Comparison of ENCODE assay signal across 8 cellular contexts in genomic region chr12:72271401-72271740, GRCh38. TPM values are rescaled to one million over a fixed set of nuclear protein-coding genes. Genes with fewer than 3 reads are reported as not detected.
DNase-seq lines count a peak whose midpoint lies in the region; ATAC-seq, FAIRE-seq and TF ChIP-seq lines count a peak whose summit lies in the region.

No MANE protein-coding gene starts in this region.

- DNase-seq in AG04450 (ENCODE audit: low read depth, low spot score) = no peak
- peak; percentile 54 for DNase-seq in MG63
- no peak for DNase-seq in MCF 10A (ENCODE audit: unreplicated experiment)
- peak; percentile 93 for DNase-seq in islet precursor cell
- no peak for DNase-seq in thoracic aorta (ENCODE audit: low spot score)
- no peak for DNase-seq in activated CD4-positive, alpha-beta T cell treated with anti-CD3 and anti-CD28 coated beads for 4 hours
- DNase-seq in GM12891 (ENCODE audit: insufficient read length, low spot score) = no peak

- TF ChIP-seq CTCF in AG04450 (IDR thresholded peaks at IDR 0.05; ENCODE audit: low read depth, low read length) (peak; percentile 24), MCF 10A (IDR thresholded peaks at IDR 0.05; ENCODE audit: unreplicated experiment) (no peak), thoracic aorta (IDR thresholded peaks at IDR 0.05) (no peak)

- BruUV-seq in MCF 10A (replicated peaks; lab: Mats Ljungman, UMichigan) = no TSS peak

- intact Hi-C loops in MCF 10A (cut with micrococcal nuclease) = no loop called here

- ATAC-seq in thoracic aorta (ENCODE audit: insufficient number of reproducible peaks, low FRiP score, low read depth) (no peak), GM21515 (IDR thresholded peaks at IDR 0.05; ENCODE audit: unreplicated experiment) (no peak)

- POLR2A ChIA-PET in AG04450 (lab: Yijun Ruan, JAX) (interaction anchor here (0.6 to 2.0 kb wide), 5 partner anchors 18 to 87 kb away, joined by 4 to 11 read pairs (median 4); no protein-coding TSS in a partner anchor), MCF 10A (lab: Yijun Ruan, JAX) (interaction anchor here (0.6 kb wide), 1 partner anchor 1519 kb away, joined by 3 read pairs; no protein-coding TSS in a partner anchor)

- TF ChIP-seq POLR2A in GM12891 (IDR thresholded peaks at IDR 0.05; ENCODE audit: low read depth, low read length) = no peak

- H3K36me3 Mint-ChIP-seq in MCF 10A (ENCODE audit: insufficient read depth, unreplicated experiment) = no peaks in the 10 kb centered on the region

- FAIRE-seq in GM12891 (lab: Jason Lieb, UNC) = no peak

- H3K9me3 ChIP-seq in AG04450 (ENCODE audit: control insufficient read depth, insufficient read depth, low read length) (no peaks in the 10 kb centered on the region), MG63 (no peaks in the 10 kb centered on the region), thoracic aorta (no peaks in the 10 kb centered on the region)

- no peaks in the 10 kb centered on the region for H3K4me1 Mint-ChIP-seq in MCF 10A (ENCODE audit: insufficient read depth, unreplicated experiment)

- H3K36me3 ChIP-seq in MG63 = no peaks in the 10 kb centered on the region
- H3K36me3 ChIP-seq in thoracic aorta = no peaks in the 10 kb centered on the region

- H3K27ac ChIP-seq in AG04450 (ENCODE audit: low read depth, low read length) = peak overlapping the region; percentile 71
- H3K27ac ChIP-seq in thoracic aorta = peak overlapping the region; percentile 76 to 83

- H3K9me3 Mint-ChIP-seq in MCF 10A (ENCODE audit: unreplicated experiment) = no peaks in the 10 kb centered on the region

- H3K4me3 ChIP-seq in AG04450 (ENCODE audit: low read depth, low read length) = peak overlapping the region; percentile 94
- peak overlapping the region; percentile 68 for H3K4me3 ChIP-seq in MG63
- H3K4me3 ChIP-seq in thoracic aorta = peak overlapping the region; percentile 82

- CTCF ChIA-PET in AG04450 (lab: Charles Lee) = interaction anchor here (0.7 to 3.2 kb wide), 6 partner anchors 8 to 272 kb away, joined by 3 to 22 read pairs (median 5); no protein-coding TSS in a partner anchor
- CTCF ChIA-PET in MCF 10A (lab: Yijun Ruan, JAX) = interaction anchor here (0.6 to 1.5 kb wide), 5 partner anchors 75 to 1665 kb away, joined by 3 to 4 read pairs (median 3); no protein-coding TSS in a partner anchor

- H3K27me3 ChIP-seq in AG04450 (ENCODE audit: control insufficient read depth, insufficient read depth, low read length) (no peaks in the 10 kb centered on the region), MG63 (no peaks in the 10 kb centered on the region), thoracic aorta (replicated peaks; ENCODE audit: insufficient read depth) (no peaks in the 10 kb centered on the region)

- H3K4me1 ChIP-seq in thoracic aorta (ENCODE audit: control insufficient read depth in 1 of 2, low read depth in 2 of 2) = peaks cover 0 to 25% of the 10 kb centered on the region in 2 donors

- peaks cover 28% of the 10 kb centered on the region for H3K27me3 Mint-ChIP-seq in MCF 10A (ENCODE audit: insufficient read depth, unreplicated experiment)

- H3K4me3 Mint-ChIP-seq in MCF 10A (ENCODE audit: unreplicated experiment) = peak overlapping the region; percentile 68

- no peak overlapping the region for H3K27ac Mint-ChIP-seq in MCF 10A (ENCODE audit: low read depth, unreplicated experiment)

TF ChIP-seq in GM12891, 5 proteins besides CTCF, POLR2A, EP300 and RAD21:
- no peak for TF ChIP-seq SPI1 (IDR thresholded peaks at IDR 0.05; ENCODE audit: low read depth, low read length)

RNA-seq across cellular contexts. Expression of gene TRHDE, which starts 0.8 kb away (rescaled TPM):
- 71.1 and 90.7 TPM in 2 replicates for polyA plus RNA-seq in AG04450 (2011; rRNA removed)
- 88.5 and 155 TPM in 2 replicates for polyA minus RNA-seq in AG04450 (2011; rRNA and poly(A)+ RNA removed)
- total RNA-seq in MG63 (2014; rRNA removed; shearing (Covaris generic); ENCODE audit: low replicate concordance) = 0.22 and 5.0 TPM in 2 replicates
- total RNA-seq in MCF 10A (2022) (not detected in 2 replicates), thoracic aorta (1 to 10 TPM; 3.5 to 3.7 TPM)
- not detected for polyA plus RNA-seq in GM12891 (2012; ENCODE audit: low read depth, missing spikeins)

Comparison
In these comparisons a context has a peak if more than half of its experiments do, and no peak if none do; other contexts are left out.
1. DNase-seq: peak in MG63 (single experiment) and islet precursor cell (single experiment); none in AG04450 (single experiment), MCF 10A (single experiment), thoracic aorta (single experiment), activated CD4-positive, alpha-beta T cell treated with anti-CD3 and anti-CD28 coated beads for 4 hours (0 of 2) and GM12891 (single experiment).
2. Peak in every context shown above with its lines, with median percentiles within 50 percentile points of each other: H3K4me3 ChIP-seq.